Comparison of ENCODE assay signal across 1 cellular context in genomic region chr19:46201413-46202310, GRCh38.
TF ChIP-seq lines count a peak whose summit lies in the region.

No MANE protein-coding gene starts in this region.

TF ChIP-seq in K562, 482 proteins besides CTCF, POLR2A, EP300 and RAD21 (continued from another document):
- TF ChIP-seq RREB1 (CRISPR knock-in tag; IDR thresholded peaks at IDR 0.05) (0 out of 2 replicates have a peak, but pooled peaks have one; percentile 44), MAX (CRISPR knock-in tag; IDR thresholded peaks at IDR 0.05) (peak; percentile 60), HDAC8 (tag; IDR thresholded peaks at IDR 0.05) (no peak), SMAD2 (IDR thresholded peaks at IDR 0.05; ENCODE audit: low read depth, low read length) (no peak), HMG20A (CRISPR knock-in tag; conservative IDR thresholded peaks at IDR 0.05) (no peak), JUND (IDR thresholded peaks at IDR 0.05; ENCODE audit: borderline replicate concordance, low read depth, low read length) (peak; percentile 84), JUND (tag; IDR thresholded peaks at IDR 0.05; ENCODE audit: borderline replicate concordance, low read depth, low read length) (peak; percentile 69; the same call in 2 of the 3 replicates), ZFX (CRISPR knock-in tag; IDR thresholded peaks at IDR 0.05) (peak; percentile 42; the same call in 1 of the 2 replicates), MLLT1 (IDR thresholded peaks at IDR 0.05) (peak; percentile 15 to 33; a peak in 2 of 4 replicates), ZNF24 (IDR thresholded peaks at IDR 0.05) (no peak), ZNF239 (CRISPR knock-in tag; IDR thresholded peaks at IDR 0.05) (no peak), NKRF (IDR thresholded peaks at IDR 0.05; ENCODE audit: borderline replicate concordance) (no peak), FOXK2 (conservative IDR thresholded peaks at IDR 0.05 in 1 of 2, IDR thresholded peaks at IDR 0.05 in 1 of 2; ENCODE audit: low read depth in 2 of 2) (0 out of 4 replicates have a peak, but pooled peaks of 1 of the 2 experiments have one; percentile 14), MNT (conservative IDR thresholded peaks at IDR 0.05) (peak in 1 of 2 experiments; percentile 44; a peak in 1 of 4 replicates), EGR1 (conservative IDR thresholded peaks at IDR 0.05) (no peak), ZNF263 (CRISPR knock-in tag; IDR thresholded peaks at IDR 0.05; ENCODE audit: borderline replicate concordance) (peak; percentile 55; the same call in 1 of the 2 replicates), ZBTB7A (IDR thresholded peaks at IDR 0.05; ENCODE audit: borderline replicate concordance, control insufficient read depth, low read depth, low read length) (no peak), CEBPG (CRISPR knock-in tag; IDR thresholded peaks at IDR 0.05) (no peak; the same call in 1 of the 2 replicates), CEBPG (tag; conservative IDR thresholded peaks at IDR 0.05 in 1 of 2, IDR thresholded peaks at IDR 0.05 in 1 of 2) (peak in 1 of 2 experiments; percentile 64; a peak in 1 of 4 replicates), ZC3H11A (IDR thresholded peaks at IDR 0.05; ENCODE audit: low read depth, low read length) (no peak), BACH1 (tag; IDR thresholded peaks at IDR 0.05) (0 out of 2 replicates have a peak, but pooled peaks have one; percentile 20), NR2C1 (IDR thresholded peaks at IDR 0.05) (no peak), NR2C1 (tag; IDR thresholded peaks at IDR 0.05) (no peak), CREB1 (IDR thresholded peaks at IDR 0.05) (no peak), CREB1 (CRISPR knock-in tag; IDR thresholded peaks at IDR 0.05) (no peak), JUN (IDR thresholded peaks at IDR 0.05; ENCODE audit: borderline replicate concordance, low read depth, low read length) (0 out of 2 replicates have a peak, but pooled peaks have one; percentile 14), JUN (CRISPR knock-in tag; IDR thresholded peaks at IDR 0.05; ENCODE audit: borderline replicate concordance) (no peak), NCOR1 (IDR thresholded peaks at IDR 0.05) (peak; percentile 31; the same call in 1 of the 2 replicates), ATF3 (IDR thresholded peaks at IDR 0.05) (peak; percentile 69), ATF3 (CRISPR knock-in tag; conservative IDR thresholded peaks at IDR 0.05) (no peak), FOSL1 (tag; conservative IDR thresholded peaks at IDR 0.05) (peak; percentile 42), KDM1A (IDR thresholded peaks at IDR 0.05) (peak in 1 of 2 experiments; percentile 20; a peak in 1 of 4 replicates), TCF3 (CRISPR knock-in tag; IDR thresholded peaks at IDR 0.05) (peak; percentile 50; the same call in 1 of the 2 replicates), CBFA2T3 (IDR thresholded peaks at IDR 0.05) (peak; percentile 49)
- TF ChIP-seq, protein P1, sequence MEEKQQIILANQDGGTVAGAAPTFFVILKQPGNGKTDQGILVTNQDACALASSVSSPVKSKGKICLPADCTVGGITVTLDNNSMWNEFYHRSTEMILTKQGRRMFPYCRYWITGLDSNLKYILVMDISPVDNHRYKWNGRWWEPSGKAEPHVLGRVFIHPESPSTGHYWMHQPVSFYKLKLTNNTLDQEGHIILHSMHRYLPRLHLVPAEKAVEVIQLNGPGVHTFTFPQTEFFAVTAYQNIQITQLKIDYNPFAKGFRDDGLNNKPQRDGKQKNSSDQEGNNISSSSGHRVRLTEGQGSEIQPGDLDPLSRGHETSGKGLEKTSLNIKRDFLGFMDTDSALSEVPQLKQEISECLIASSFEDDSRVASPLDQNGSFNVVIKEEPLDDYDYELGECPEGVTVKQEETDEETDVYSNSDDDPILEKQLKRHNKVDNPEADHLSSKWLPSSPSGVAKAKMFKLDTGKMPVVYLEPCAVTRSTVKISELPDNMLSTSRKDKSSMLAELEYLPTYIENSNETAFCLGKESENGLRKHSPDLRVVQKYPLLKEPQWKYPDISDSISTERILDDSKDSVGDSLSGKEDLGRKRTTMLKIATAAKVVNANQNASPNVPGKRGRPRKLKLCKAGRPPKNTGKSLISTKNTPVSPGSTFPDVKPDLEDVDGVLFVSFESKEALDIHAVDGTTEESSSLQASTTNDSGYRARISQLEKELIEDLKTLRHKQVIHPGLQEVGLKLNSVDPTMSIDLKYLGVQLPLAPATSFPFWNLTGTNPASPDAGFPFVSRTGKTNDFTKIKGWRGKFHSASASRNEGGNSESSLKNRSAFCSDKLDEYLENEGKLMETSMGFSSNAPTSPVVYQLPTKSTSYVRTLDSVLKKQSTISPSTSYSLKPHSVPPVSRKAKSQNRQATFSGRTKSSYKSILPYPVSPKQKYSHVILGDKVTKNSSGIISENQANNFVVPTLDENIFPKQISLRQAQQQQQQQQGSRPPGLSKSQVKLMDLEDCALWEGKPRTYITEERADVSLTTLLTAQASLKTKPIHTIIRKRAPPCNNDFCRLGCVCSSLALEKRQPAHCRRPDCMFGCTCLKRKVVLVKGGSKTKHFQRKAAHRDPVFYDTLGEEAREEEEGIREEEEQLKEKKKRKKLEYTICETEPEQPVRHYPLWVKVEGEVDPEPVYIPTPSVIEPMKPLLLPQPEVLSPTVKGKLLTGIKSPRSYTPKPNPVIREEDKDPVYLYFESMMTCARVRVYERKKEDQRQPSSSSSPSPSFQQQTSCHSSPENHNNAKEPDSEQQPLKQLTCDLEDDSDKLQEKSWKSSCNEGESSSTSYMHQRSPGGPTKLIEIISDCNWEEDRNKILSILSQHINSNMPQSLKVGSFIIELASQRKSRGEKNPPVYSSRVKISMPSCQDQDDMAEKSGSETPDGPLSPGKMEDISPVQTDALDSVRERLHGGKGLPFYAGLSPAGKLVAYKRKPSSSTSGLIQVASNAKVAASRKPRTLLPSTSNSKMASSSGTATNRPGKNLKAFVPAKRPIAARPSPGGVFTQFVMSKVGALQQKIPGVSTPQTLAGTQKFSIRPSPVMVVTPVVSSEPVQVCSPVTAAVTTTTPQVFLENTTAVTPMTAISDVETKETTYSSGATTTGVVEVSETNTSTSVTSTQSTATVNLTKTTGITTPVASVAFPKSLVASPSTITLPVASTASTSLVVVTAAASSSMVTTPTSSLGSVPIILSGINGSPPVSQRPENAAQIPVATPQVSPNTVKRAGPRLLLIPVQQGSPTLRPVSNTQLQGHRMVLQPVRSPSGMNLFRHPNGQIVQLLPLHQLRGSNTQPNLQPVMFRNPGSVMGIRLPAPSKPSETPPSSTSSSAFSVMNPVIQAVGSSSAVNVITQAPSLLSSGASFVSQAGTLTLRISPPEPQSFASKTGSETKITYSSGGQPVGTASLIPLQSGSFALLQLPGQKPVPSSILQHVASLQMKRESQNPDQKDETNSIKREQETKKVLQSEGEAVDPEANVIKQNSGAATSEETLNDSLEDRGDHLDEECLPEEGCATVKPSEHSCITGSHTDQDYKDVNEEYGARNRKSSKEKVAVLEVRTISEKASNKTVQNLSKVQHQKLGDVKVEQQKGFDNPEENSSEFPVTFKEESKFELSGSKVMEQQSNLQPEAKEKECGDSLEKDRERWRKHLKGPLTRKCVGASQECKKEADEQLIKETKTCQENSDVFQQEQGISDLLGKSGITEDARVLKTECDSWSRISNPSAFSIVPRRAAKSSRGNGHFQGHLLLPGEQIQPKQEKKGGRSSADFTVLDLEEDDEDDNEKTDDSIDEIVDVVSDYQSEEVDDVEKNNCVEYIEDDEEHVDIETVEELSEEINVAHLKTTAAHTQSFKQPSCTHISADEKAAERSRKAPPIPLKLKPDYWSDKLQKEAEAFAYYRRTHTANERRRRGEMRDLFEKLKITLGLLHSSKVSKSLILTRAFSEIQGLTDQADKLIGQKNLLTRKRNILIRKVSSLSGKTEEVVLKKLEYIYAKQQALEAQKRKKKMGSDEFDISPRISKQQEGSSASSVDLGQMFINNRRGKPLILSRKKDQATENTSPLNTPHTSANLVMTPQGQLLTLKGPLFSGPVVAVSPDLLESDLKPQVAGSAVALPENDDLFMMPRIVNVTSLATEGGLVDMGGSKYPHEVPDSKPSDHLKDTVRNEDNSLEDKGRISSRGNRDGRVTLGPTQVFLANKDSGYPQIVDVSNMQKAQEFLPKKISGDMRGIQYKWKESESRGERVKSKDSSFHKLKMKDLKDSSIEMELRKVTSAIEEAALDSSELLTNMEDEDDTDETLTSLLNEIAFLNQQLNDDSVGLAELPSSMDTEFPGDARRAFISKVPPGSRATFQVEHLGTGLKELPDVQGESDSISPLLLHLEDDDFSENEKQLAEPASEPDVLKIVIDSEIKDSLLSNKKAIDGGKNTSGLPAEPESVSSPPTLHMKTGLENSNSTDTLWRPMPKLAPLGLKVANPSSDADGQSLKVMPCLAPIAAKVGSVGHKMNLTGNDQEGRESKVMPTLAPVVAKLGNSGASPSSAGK (IDR thresholded peaks at IDR 0.05): peak; percentile 65; the same call in 1 of the 2 replicates
